1 cellular context compared by ENCODE assay signal in the genomic region with DNA sequence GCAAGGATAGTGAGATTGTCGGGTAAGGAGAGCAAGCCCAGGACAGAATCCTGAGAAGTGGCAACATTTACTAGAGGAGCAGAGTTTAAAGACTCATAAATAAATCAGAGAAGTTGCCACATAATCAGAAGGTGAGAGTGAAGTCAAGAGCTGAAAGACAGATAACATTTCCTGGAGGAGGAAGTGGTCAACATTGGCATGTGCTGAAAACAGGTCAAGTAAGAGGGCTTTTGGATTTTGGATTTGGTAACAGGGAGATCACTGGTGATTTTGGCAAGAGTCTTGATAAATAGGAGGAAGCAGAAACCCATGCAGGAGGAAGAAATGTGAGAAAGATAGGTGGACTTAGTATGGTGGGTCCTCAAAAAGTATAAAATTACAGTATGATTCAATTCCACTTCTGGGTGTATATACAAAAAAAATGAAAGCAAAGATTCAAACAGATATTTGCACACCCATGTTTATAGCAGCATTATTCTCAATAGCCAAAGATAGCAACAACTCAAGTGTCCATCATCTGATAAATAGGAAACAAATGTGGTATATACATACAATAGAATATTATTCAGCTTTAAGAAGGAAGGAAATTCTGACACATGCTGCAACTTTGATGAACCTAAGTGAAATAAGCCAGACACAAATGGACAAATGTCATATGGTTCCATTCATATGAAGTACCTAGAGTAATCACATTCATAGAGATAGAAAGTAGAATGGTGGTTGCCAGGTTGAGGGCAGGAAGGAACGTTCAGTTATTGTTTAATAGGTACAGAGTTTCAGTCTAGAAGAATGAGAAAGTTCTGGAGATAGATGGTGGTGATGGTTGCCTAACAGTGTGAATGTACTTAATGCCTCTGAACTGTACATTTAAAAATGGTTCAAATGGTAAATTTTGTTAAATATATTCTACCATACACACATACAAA.
TF ChIP-seq lines count a peak whose summit lies in the region.

No MANE protein-coding gene starts in this region.

TF ChIP-seq in K562, 482 proteins besides CTCF, POLR2A, EP300 and RAD21 (continued from another document and continues in another):
- TF ChIP-seq, protein P1, sequence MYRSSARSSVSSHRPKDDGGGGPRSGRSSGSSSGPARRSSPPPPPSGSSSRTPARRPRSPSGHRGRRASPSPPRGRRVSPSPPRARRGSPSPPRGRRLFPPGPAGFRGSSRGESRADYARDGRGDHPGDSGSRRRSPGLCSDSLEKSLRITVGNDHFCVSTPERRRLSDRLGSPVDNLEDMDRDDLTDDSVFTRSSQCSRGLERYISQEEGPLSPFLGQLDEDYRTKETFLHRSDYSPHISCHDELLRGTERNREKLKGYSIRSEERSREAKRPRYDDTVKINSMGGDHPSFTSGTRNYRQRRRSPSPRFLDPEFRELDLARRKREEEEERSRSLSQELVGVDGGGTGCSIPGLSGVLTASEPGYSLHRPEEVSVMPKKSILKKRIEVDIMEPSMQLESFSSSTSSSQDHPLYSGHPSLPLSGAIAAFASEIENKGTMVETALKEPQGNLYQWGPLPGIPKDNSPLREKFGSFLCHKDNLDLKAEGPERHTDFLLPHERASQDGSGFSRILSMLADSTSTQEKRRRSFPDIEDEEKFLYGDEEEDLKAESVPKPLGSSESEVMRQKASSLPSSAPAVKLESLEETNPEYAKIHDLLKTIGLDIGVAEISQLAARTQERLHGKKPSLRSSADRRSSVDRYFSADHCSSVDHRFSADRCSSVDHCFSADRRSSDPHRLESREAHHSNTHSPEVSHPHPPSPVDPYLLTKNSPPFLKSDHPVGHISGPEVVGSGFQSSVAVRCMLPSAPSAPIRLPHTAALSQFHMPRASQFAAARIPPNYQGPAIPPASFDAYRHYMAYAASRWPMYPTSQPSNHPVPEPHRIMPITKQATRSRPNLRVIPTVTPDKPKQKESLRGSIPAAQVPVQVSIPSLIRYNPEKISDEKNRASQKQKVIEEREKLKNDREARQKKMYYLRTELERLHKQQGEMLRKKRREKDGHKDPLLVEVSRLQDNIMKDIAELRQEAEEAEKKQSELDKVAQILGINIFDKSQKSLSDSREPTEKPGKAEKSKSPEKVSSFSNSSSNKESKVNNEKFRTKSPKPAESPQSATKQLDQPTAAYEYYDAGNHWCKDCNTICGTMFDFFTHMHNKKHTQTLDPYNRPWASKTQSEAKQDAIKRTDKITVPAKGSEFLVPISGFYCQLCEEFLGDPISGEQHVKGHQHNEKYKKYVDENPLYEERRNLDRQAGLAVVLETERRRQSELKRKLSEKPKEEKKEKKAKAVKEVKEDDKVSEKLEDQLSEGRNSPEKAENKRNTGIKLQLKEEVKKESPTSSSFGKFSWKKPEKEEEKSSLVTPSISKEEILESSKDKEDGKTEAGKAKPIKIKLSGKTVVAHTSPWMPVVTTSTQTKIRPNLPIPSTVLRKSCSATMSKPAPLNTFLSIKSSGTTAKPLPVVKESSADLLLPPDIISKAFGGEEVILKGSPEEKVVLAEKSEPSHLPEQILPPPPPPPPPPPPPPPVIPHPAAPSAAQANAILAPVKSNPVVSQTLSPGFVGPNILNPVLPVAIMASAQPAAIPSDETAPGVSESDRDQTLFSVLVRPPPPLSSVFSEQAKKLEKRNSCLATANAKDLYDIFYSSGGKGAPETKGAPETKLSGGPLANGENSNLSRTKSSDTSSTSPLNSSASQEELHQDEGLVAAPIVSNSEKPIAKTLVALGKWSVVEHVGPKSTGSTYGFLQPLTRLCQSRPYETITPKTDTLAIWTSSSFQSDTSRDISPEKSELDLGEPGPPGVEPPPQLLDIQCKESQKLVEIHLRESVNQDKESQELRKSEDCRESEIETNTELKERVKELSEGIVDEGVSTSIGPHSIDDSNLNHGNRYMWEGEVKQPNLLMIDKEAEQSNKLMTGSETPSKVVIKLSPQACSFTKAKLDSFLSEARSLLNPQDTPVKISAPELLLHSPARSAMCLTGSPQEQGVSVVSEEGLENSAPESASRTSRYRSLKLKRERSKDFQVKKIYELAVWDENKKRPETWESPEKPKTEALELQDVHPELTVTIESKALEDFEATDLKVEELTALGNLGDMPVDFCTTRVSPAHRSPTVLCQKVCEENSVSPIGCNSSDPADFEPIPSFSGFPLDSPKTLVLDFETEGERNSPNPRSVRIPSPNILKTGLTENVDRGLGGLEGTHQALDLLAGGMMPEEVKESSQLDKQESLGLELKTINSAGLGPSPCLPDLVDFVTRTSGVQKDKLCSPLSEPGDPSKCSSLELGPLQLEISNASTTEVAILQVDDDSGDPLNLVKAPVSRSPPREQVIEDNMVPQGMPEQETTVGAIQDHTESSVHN (IDR thresholded peaks at IDR 0.05; ENCODE audit: borderline replicate concordance in 1 of 2, low read depth in 1 of 2), result no peak
- TF ChIP-seq FOXM1 (IDR thresholded peaks at IDR 0.05; ENCODE audit: low read depth) (no peak), FOXM1 (CRISPR knock-in tag; IDR thresholded peaks at IDR 0.05; ENCODE audit: low read depth) (no peak), ZNF444 (CRISPR knock-in tag; IDR thresholded peaks at IDR 0.05) (no peak), CBFA2T3 (IDR thresholded peaks at IDR 0.05) (peak; percentile 74), ZNF668 (CRISPR knock-in tag; IDR thresholded peaks at IDR 0.05) (no peak), PYGO2 (tag; IDR thresholded peaks at IDR 0.05) (no peak), LARP7 (IDR thresholded peaks at IDR 0.05) (no peak), C11orf30 (IDR thresholded peaks at IDR 0.05; ENCODE audit: low read depth) (no peak), SREBF1 (IDR thresholded peaks at IDR 0.05; ENCODE audit: borderline replicate concordance, low read depth, low read length) (no peak), BACH1 (tag; IDR thresholded peaks at IDR 0.05) (no peak), TCF7L2 (IDR thresholded peaks at IDR 0.05; ENCODE audit: low read depth, low read length) (no peak), ARNT (IDR thresholded peaks at IDR 0.05) (no peak), FOSL1 (tag; conservative IDR thresholded peaks at IDR 0.05) (no peak), HMG20A (CRISPR knock-in tag; conservative IDR thresholded peaks at IDR 0.05) (no peak), HEY1 (CRISPR knock-in tag; IDR thresholded peaks at IDR 0.05; ENCODE audit: borderline replicate concordance) (no peak), RFX5 (IDR thresholded peaks at IDR 0.05; ENCODE audit: low read depth, low read length) (no peak), CBFB (CRISPR knock-in tag; IDR thresholded peaks at IDR 0.05) (no peak)
- TF ChIP-seq, protein P2, sequence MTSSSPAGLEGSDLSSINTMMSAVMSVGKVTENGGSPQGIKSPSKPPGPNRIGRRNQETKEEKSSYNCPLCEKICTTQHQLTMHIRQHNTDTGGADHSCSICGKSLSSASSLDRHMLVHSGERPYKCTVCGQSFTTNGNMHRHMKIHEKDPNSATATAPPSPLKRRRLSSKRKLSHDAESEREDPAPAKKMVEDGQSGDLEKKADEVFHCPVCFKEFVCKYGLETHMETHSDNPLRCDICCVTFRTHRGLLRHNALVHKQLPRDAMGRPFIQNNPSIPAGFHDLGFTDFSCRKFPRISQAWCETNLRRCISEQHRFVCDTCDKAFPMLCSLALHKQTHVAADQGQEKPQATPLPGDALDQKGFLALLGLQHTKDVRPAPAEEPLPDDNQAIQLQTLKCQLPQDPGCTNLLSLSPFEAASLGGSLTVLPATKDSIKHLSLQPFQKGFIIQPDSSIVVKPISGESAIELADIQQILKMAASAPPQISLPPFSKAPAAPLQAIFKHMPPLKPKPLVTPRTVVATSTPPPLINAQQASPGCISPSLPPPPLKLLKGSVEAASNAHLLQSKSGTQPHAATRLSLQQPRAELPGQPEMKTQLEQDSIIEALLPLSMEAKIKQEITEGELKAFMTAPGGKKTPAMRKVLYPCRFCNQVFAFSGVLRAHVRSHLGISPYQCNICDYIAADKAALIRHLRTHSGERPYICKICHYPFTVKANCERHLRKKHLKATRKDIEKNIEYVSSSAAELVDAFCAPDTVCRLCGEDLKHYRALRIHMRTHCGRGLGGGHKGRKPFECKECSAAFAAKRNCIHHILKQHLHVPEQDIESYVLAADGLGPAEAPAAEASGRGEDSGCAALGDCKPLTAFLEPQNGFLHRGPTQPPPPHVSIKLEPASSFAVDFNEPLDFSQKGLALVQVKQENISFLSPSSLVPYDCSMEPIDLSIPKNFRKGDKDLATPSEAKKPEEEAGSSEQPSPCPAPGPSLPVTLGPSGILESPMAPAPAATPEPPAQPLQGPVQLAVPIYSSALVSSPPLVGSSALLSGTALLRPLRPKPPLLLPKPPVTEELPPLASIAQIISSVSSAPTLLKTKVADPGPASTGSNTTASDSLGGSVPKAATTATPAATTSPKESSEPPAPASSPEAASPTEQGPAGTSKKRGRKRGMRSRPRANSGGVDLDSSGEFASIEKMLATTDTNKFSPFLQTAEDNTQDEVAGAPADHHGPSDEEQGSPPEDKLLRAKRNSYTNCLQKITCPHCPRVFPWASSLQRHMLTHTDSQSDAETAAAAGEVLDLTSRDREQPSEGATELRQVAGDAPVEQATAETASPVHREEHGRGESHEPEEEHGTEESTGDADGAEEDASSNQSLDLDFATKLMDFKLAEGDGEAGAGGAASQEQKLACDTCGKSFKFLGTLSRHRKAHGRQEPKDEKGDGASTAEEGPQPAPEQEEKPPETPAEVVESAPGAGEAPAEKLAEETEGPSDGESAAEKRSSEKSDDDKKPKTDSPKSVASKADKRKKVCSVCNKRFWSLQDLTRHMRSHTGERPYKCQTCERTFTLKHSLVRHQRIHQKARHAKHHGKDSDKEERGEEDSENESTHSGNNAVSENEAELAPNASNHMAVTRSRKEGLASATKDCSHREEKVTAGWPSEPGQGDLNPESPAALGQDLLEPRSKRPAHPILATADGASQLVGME (CRISPR knock-in tag; IDR thresholded peaks at IDR 0.05), result no peak
- TF ChIP-seq, protein P3, sequence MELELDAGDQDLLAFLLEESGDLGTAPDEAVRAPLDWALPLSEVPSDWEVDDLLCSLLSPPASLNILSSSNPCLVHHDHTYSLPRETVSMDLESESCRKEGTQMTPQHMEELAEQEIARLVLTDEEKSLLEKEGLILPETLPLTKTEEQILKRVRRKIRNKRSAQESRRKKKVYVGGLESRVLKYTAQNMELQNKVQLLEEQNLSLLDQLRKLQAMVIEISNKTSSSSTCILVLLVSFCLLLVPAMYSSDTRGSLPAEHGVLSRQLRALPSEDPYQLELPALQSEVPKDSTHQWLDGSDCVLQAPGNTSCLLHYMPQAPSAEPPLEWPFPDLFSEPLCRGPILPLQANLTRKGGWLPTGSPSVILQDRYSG (tag; conservative IDR thresholded peaks at IDR 0.05; ENCODE audit: low read depth), result no peak
- TF ChIP-seq, protein P4, sequence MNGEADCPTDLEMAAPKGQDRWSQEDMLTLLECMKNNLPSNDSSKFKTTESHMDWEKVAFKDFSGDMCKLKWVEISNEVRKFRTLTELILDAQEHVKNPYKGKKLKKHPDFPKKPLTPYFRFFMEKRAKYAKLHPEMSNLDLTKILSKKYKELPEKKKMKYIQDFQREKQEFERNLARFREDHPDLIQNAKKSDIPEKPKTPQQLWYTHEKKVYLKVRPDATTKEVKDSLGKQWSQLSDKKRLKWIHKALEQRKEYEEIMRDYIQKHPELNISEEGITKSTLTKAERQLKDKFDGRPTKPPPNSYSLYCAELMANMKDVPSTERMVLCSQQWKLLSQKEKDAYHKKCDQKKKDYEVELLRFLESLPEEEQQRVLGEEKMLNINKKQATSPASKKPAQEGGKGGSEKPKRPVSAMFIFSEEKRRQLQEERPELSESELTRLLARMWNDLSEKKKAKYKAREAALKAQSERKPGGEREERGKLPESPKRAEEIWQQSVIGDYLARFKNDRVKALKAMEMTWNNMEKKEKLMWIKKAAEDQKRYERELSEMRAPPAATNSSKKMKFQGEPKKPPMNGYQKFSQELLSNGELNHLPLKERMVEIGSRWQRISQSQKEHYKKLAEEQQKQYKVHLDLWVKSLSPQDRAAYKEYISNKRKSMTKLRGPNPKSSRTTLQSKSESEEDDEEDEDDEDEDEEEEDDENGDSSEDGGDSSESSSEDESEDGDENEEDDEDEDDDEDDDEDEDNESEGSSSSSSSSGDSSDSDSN (IDR thresholded peaks at IDR 0.05; ENCODE audit: borderline replicate concordance in 1 of 2, low read depth in 2 of 2, low read length in 2 of 2), result no peak
- TF ChIP-seq, protein P5, sequence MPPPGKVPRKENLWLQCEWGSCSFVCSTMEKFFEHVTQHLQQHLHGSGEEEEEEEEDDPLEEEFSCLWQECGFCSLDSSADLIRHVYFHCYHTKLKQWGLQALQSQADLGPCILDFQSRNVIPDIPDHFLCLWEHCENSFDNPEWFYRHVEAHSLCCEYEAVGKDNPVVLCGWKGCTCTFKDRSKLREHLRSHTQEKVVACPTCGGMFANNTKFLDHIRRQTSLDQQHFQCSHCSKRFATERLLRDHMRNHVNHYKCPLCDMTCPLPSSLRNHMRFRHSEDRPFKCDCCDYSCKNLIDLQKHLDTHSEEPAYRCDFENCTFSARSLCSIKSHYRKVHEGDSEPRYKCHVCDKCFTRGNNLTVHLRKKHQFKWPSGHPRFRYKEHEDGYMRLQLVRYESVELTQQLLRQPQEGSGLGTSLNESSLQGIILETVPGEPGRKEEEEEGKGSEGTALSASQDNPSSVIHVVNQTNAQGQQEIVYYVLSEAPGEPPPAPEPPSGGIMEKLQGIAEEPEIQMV (tag; conservative IDR thresholded peaks at IDR 0.05; ENCODE audit: low read depth), result no peak
- TF ChIP-seq, protein P6, sequence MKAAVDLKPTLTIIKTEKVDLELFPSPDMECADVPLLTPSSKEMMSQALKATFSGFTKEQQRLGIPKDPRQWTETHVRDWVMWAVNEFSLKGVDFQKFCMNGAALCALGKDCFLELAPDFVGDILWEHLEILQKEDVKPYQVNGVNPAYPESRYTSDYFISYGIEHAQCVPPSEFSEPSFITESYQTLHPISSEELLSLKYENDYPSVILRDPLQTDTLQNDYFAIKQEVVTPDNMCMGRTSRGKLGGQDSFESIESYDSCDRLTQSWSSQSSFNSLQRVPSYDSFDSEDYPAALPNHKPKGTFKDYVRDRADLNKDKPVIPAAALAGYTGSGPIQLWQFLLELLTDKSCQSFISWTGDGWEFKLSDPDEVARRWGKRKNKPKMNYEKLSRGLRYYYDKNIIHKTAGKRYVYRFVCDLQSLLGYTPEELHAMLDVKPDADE (conservative IDR thresholded peaks at IDR 0.05; ENCODE audit: control insufficient read depth, low read depth, low read length), result no peak
- TF ChIP-seq, protein P7, sequence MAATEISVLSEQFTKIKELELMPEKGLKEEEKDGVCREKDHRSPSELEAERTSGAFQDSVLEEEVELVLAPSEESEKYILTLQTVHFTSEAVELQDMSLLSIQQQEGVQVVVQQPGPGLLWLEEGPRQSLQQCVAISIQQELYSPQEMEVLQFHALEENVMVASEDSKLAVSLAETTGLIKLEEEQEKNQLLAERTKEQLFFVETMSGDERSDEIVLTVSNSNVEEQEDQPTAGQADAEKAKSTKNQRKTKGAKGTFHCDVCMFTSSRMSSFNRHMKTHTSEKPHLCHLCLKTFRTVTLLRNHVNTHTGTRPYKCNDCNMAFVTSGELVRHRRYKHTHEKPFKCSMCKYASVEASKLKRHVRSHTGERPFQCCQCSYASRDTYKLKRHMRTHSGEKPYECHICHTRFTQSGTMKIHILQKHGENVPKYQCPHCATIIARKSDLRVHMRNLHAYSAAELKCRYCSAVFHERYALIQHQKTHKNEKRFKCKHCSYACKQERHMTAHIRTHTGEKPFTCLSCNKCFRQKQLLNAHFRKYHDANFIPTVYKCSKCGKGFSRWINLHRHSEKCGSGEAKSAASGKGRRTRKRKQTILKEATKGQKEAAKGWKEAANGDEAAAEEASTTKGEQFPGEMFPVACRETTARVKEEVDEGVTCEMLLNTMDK (IDR thresholded peaks at IDR 0.05; ENCODE audit: borderline replicate concordance, insufficient read depth, low read depth, low read length, poor library complexity, severe bottlenecking), result no peak
- TF ChIP-seq, protein P8, sequence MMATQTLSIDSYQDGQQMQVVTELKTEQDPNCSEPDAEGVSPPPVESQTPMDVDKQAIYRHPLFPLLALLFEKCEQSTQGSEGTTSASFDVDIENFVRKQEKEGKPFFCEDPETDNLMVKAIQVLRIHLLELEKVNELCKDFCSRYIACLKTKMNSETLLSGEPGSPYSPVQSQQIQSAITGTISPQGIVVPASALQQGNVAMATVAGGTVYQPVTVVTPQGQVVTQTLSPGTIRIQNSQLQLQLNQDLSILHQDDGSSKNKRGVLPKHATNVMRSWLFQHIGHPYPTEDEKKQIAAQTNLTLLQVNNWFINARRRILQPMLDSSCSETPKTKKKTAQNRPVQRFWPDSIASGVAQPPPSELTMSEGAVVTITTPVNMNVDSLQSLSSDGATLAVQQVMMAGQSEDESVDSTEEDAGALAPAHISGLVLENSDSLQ (IDR thresholded peaks at IDR 0.05), result peak; percentile 56
